18 cellular contexts compared by ENCODE assay signal in genomic region chr10:94493463-94493862, GRCh38. TPM values are rescaled to one million over a fixed set of nuclear protein-coding genes. Genes with fewer than 3 reads are reported as not detected.
A peak's percentile ranks its signal among the peaks of the same experiment; 100 is the strongest.
DNase-seq lines count a peak whose midpoint lies in the region; ATAC-seq, FAIRE-seq and TF ChIP-seq lines count a peak whose summit lies in the region.
"Had no signal": no experiment of that assay in that cellular context is flagged by ENCODE, and none has a peak within 500 bp of the region (broad histone marks: within the 10 kb centered on the region; RNA-seq: fewer than 3 reads in every experiment).

No MANE protein-coding gene starts in this region.

- no peak overlapping the region for H3K27ac ChIP-seq in HEK293 (ENCODE audit: extremely low read depth, low read depth, low read length)
- no peak overlapping the region for H3K27ac ChIP-seq in GM12878 (ENCODE audit: control insufficient read depth, insufficient read depth)
- H3K27ac ChIP-seq in upper lobe of right lung: no peak overlapping the region
- no peak overlapping the region for H3K27ac ChIP-seq in stomach
- H3K27ac ChIP-seq: GM23248 had no signal

- no peak for TF ChIP-seq CTCF in HEK293 (tag by site-specific recombination; IDR thresholded peaks at IDR 0.05)
- TF ChIP-seq CTCF in GM12878 (IDR thresholded peaks at IDR 0.05 in 2 of 3, conservative IDR thresholded peaks at IDR 0.05 in 1 of 3; ENCODE audit: control insufficient read depth in 2 of 3, extremely low read depth in 1 of 3, insufficient read depth in 1 of 3, low read depth in 3 of 3, low read length in 3 of 3): no peak
- TF ChIP-seq CTCF in upper lobe of right lung (IDR thresholded peaks at IDR 0.05): no peak
- no peak for TF ChIP-seq CTCF in stomach (IDR thresholded peaks at IDR 0.05)

- no TSS peak for BruUV-seq in GM12878 (replicated peaks; lab: Mats Ljungman, UMichigan)

- H3K9ac ChIP-seq in GM12878 (ENCODE audit: control insufficient read depth, insufficient read depth, low read length): no peak overlapping the region
- H3K9ac ChIP-seq: GM23248 had no signal

- TF ChIP-seq EP300 in GM12878 (IDR thresholded peaks at IDR 0.05; ENCODE audit: borderline replicate concordance in 1 of 2, control insufficient read depth in 1 of 2, low read depth in 2 of 2, low read length in 2 of 2) (no peak), stomach (IDR thresholded peaks at IDR 0.05) (no peak)

- TF ChIP-seq POLR2A in GM12878 (IDR thresholded peaks at IDR 0.05; ENCODE audit: low read depth, low read length) (no peak), stomach (IDR thresholded peaks at IDR 0.05) (no peak)

- H3K4me1 ChIP-seq in HEK293 (ENCODE audit: control insufficient read depth, insufficient read depth, low read length) (peaks cover 8% of the 10 kb centered on the region), GM12878 (ENCODE audit: control insufficient read depth, insufficient read depth, low read length) (peaks cover 6% of the 10 kb centered on the region), upper lobe of right lung (no peaks in the 10 kb centered on the region), stomach (peaks cover 0 to 21% (median 13%) of the 10 kb centered on the region in 4 donors)

- SMC1A ChIA-PET in GM12878 (lab: Charles Lee; ENCODE audit: uncharacterized antibody, unreplicated experiment): no interaction called here

- H3K4me3 ChIP-seq in HEK293 (ENCODE audit: low read depth, low read length): no peak overlapping the region
- H3K4me3 ChIP-seq in GM12878: no peak overlapping the region
- no peak overlapping the region for H3K4me3 ChIP-seq in upper lobe of right lung
- no peak overlapping the region for H3K4me3 ChIP-seq in stomach
- H3K4me3 ChIP-seq: GM23248 had no signal

- in situ Hi-C loops in GM12878 (cut with MboI): no loop called here

- no peaks in the 10 kb centered on the region; a peak in 1 of 3 replicates for H3K36me3 ChIP-seq in HEK293 (ENCODE audit: control insufficient read depth in 2 of 2, insufficient read depth in 1 of 2, low read length in 2 of 2)
- H3K36me3 ChIP-seq in GM12878 (ENCODE audit: control insufficient read depth in 2 of 2, insufficient read depth in 2 of 2, low read length in 1 of 2): no peaks in the 10 kb centered on the region
- H3K36me3 ChIP-seq in upper lobe of right lung: peaks cover 4% of the 10 kb centered on the region
- H3K36me3 ChIP-seq in stomach: no peaks in the 10 kb centered on the region

- DNase-seq in GM12878 (ENCODE audit: low read depth, low spot score) (no peak), kidney tubule cell (ENCODE audit: low spot score) (peak; percentile 20), RPMI8226 (no peak), upper lobe of right lung (no peak), stomach (no peak)
- DNase-seq: C1 segment of cervical spinal cord; Calu3; CD4-positive, alpha-beta memory T cell; COR-L47; DND-41; EL; GF-D8; GM23248; H7; HCEC 1CT had no signal

- RAD21 ChIA-PET in GM12878 (lab: Charles Lee; ENCODE audit: unreplicated experiment): no interaction called here

- intact Hi-C loops in GM12878 (cut with micrococcal nuclease; ENCODE audit: unreplicated experiment): no loop called here
- intact Hi-C loops in upper lobe of right lung (cut with DNase I): no loop called here
- intact Hi-C loops in stomach (cut with DNase I; ENCODE audit: low total_unique reads): no loop called here

- ATAC-seq in GM12878 (peak; percentile 57), upper lobe of right lung (no peak)

- WGBS in GM12878 (ENCODE audit: insufficient coverage, insufficient replicate concordance, low lambda C conversion rate, missing lambda C conversion rate): 22% methylated on average over 2 of the region's 2 CpGs
- 84 to 93% (median 88%) methylated on average over 2 of the region's 2 CpGs for WGBS in stomach, 5 donors

- CTCF ChIA-PET in HEK293 (lab: Yijun Ruan, JAX): no interaction called here
- CTCF ChIA-PET in GM12878 (lab: Yijun Ruan, JAX): no interaction called here

- POLR2A ChIA-PET in HEK293 (lab: Yijun Ruan, JAX): no interaction called here
- POLR2A ChIA-PET in GM12878 (lab: Charles Lee): no interaction called here

- no peaks in the 10 kb centered on the region for H3K79me2 ChIP-seq in GM12878 (ENCODE audit: control insufficient read depth, insufficient read depth, low read length)

- TF ChIP-seq RAD21 in GM12878 (IDR thresholded peaks at IDR 0.05; ENCODE audit: insufficient read depth, low read depth, low read length): no peak

- H3K4me2 ChIP-seq in GM12878 (ENCODE audit: control insufficient read depth, insufficient read depth): no peak overlapping the region

- no peaks in the 10 kb centered on the region for H3K9me3 ChIP-seq in HEK293 (ENCODE audit: control insufficient read depth, insufficient read depth, low read depth, low read length)
- no peaks in the 10 kb centered on the region for H3K9me3 ChIP-seq in GM12878 (replicated peaks; ENCODE audit: control insufficient read depth, insufficient read depth, low read length)
- no peaks in the 10 kb centered on the region for H3K9me3 ChIP-seq in upper lobe of right lung
- no peaks in the 10 kb centered on the region for H3K9me3 ChIP-seq in stomach

- H2AFZ ChIP-seq in GM12878 (ENCODE audit: control insufficient read depth, low read depth, low read length): no peak overlapping the region
- H2AFZ ChIP-seq: GM23248 had no signal

- no peaks in the 10 kb centered on the region for H3K27me3 ChIP-seq in GM12878 (replicated peaks in 1 of 2; ENCODE audit: control insufficient read depth in 2 of 2, insufficient read depth in 2 of 2, low read length in 1 of 2)
- H3K27me3 ChIP-seq in upper lobe of right lung: no peaks in the 10 kb centered on the region
- H3K27me3 ChIP-seq in stomach: no peaks in the 10 kb centered on the region

- FAIRE-seq in GM12878 (lab: Jason Lieb, UNC): no peak
- FAIRE-seq: GM19239, H1 had no signal

- no peaks in the 10 kb centered on the region for H4K20me1 ChIP-seq in GM12878 (ENCODE audit: control insufficient read depth, insufficient read depth)

TF ChIP-seq in HEK293, 187 proteins besides CTCF, POLR2A, EP300 and RAD21 (continues in another document):
- TF ChIP-seq INSM2 (tag by site-specific recombination; IDR thresholded peaks at IDR 0.05): no peak
- TF ChIP-seq ZNF146 (tag by site-specific recombination; IDR thresholded peaks at IDR 0.05): no peak
- no peak for TF ChIP-seq ZNF341 (tag by site-specific recombination; IDR thresholded peaks at IDR 0.05; ENCODE audit: low read depth)
- TF ChIP-seq ZNF707 (tag by site-specific recombination; IDR thresholded peaks at IDR 0.05): no peak
- TF ChIP-seq ZNF426 (tag by site-specific recombination; IDR thresholded peaks at IDR 0.05): no peak
- no peak for TF ChIP-seq ZNF571 (tag by site-specific recombination; IDR thresholded peaks at IDR 0.05)

TF ChIP-seq in GM12878, 131 proteins besides CTCF, POLR2A, EP300 and RAD21:
- TF ChIP-seq NKRF (conservative IDR thresholded peaks at IDR 0.05) (no peak), BHLHE40 (IDR thresholded peaks at IDR 0.05; ENCODE audit: borderline replicate concordance in 1 of 2, low read depth in 2 of 2, low read length in 1 of 2) (peak; percentile 68 to 76)

RNA-seq across cellular contexts. Expression of gene HELLS, which starts 52.1 kb away (rescaled TPM):
- total RNA-seq in GM12878 (2013; cell fraction: nucleolus; rRNA removed): 445 and 466 TPM in 2 replicates
- 137 and 153 TPM in 2 replicates for total RNA-seq in GM12878 (2014; rRNA removed)
- 152 and 160 TPM in 2 replicates for total RNA-seq in GM12878 (2014; rRNA removed; fragmentation: Illumina TruSeq; extraction: Trizol)
- total RNA-seq in GM12878 (2021): 135 and 159 TPM in 2 replicates
- polyA plus RNA-seq in GM12878 (2011; ENCODE audit: low read depth): 17.2 TPM
- polyA plus RNA-seq in GM12878 (2011; rRNA removed): 102 and 137 TPM in 2 replicates
- polyA plus RNA-seq in GM12878 (2011; cell fraction: cytosol; rRNA removed): 58.9 and 59.9 TPM in 2 replicates
- 77.4 and 130 TPM in 2 replicates for polyA plus RNA-seq in GM12878 (2011; cell fraction: nucleus; rRNA removed)
- 31.1 and 37.7 TPM in 2 replicates for polyA plus RNA-seq in GM12878 (2012)
- polyA plus RNA-seq in GM12878 (2014; fragmentation: Illumina TruSeq; extraction: Trizol): 66.3 and 77.4 TPM in 2 replicates
- 10 to 100 TPM; 33.9 to 46.6 TPM for polyA plus RNA-seq in GM12878 (2014; fragmentation: Nextera tagmentation; extraction: Ambion mirVana)
- 83.7 and 92.8 TPM in 2 replicates for polyA plus RNA-seq in GM12878 (2014; rRNA removed)
- polyA plus RNA-seq in GM12878 (2016; fragmentation: Nextera tagmentation; extraction: Ambion mirVana): 100 to 1,000 TPM; 144 to 159 TPM
- 78.1 and 102 TPM in 2 replicates for polyA minus RNA-seq in GM12878 (2011; rRNA and poly(A)+ RNA removed)
- 38.1 and 71.1 TPM in 2 replicates for polyA minus RNA-seq in GM12878 (2011; cell fraction: cytosol; rRNA and poly(A)+ RNA removed)
- 58.9 and 138 TPM in 2 replicates for polyA minus RNA-seq in GM12878 (2011; cell fraction: nucleus; rRNA and poly(A)+ RNA removed)
- total RNA-seq in upper lobe of right lung: 3.3 TPM
- total RNA-seq in stomach: 10 to 100 TPM in 3 of 5 donors, 1 to 10 TPM in 2; 1.7 to 74.2 (median 11.2) TPM
- polyA plus RNA-seq in stomach: 1 to 10 TPM; 2.7 to 6.4 (median 6.3) TPM
